In the genomic region with DNA sequence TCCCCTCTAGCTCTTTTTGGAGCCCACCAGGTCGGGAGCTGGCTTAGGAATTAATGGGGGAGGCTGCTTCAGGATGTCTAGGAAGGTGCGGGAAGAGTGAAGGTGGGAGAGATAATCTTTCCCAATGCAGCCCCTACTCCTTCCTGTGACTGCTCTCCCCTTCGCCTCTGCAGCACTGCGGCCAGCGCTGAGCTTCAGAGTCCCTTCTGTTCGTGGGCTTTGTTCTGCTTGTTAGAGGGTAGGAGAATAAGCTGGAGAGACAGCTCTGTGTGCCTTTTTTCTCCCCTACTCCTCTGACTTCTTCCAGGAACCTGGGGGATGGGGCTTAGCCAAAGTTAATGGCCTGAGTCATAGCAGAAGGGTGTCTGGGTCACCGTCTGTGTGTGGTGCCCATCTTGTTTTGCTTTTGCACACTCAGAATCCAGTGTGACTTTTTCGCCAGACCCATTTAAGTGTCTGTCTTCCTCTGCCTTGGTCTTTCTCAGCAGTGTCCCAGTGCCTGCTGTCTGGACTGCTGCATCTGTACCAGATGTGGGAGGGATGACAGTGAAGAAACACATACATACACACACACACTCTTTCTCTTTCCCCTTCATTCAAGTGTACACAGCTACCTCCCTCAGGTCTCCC, we compare ENCODE assay signal across 2 cellular contexts.
TF ChIP-seq lines count a peak whose summit lies in the region.

No MANE protein-coding gene starts in this region.

TF ChIP-seq in GM23338, 12 proteins besides CTCF, POLR2A, EP300 and RAD21 (continued from another document):
- TF ChIP-seq, protein P1, sequence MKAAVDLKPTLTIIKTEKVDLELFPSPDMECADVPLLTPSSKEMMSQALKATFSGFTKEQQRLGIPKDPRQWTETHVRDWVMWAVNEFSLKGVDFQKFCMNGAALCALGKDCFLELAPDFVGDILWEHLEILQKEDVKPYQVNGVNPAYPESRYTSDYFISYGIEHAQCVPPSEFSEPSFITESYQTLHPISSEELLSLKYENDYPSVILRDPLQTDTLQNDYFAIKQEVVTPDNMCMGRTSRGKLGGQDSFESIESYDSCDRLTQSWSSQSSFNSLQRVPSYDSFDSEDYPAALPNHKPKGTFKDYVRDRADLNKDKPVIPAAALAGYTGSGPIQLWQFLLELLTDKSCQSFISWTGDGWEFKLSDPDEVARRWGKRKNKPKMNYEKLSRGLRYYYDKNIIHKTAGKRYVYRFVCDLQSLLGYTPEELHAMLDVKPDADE (IDR thresholded peaks at IDR 0.05): no peak
- no peak for TF ChIP-seq STAT1 (IDR thresholded peaks at IDR 0.05; ENCODE audit: unreplicated experiment)
- TF ChIP-seq NANOG (IDR thresholded peaks at IDR 0.05; ENCODE audit: borderline replicate concordance): no peak

TF ChIP-seq in K562, 482 proteins besides CTCF, POLR2A, EP300 and RAD21 (continued from another document and continues in another):
- TF ChIP-seq, protein P2, sequence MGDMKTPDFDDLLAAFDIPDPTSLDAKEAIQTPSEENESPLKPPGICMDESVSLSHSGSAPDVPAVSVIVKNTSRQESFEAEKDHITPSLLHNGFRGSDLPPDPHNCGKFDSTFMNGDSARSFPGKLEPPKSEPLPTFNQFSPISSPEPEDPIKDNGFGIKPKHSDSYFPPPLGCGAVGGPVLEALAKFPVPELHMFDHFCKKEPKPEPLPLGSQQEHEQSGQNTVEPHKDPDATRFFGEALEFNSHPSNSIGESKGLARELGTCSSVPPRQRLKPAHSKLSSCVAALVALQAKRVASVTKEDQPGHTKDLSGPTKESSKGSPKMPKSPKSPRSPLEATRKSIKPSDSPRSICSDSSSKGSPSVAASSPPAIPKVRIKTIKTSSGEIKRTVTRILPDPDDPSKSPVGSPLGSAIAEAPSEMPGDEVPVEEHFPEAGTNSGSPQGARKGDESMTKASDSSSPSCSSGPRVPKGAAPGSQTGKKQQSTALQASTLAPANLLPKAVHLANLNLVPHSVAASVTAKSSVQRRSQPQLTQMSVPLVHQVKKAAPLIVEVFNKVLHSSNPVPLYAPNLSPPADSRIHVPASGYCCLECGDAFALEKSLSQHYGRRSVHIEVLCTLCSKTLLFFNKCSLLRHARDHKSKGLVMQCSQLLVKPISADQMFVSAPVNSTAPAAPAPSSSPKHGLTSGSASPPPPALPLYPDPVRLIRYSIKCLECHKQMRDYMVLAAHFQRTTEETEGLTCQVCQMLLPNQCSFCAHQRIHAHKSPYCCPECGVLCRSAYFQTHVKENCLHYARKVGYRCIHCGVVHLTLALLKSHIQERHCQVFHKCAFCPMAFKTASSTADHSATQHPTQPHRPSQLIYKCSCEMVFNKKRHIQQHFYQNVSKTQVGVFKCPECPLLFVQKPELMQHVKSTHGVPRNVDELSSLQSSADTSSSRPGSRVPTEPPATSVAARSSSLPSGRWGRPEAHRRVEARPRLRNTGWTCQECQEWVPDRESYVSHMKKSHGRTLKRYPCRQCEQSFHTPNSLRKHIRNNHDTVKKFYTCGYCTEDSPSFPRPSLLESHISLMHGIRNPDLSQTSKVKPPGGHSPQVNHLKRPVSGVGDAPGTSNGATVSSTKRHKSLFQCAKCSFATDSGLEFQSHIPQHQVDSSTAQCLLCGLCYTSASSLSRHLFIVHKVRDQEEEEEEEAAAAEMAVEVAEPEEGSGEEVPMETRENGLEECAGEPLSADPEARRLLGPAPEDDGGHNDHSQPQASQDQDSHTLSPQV (IDR thresholded peaks at IDR 0.05): peak; percentile 67
- TF ChIP-seq FOXK2 (conservative IDR thresholded peaks at IDR 0.05 in 1 of 2, IDR thresholded peaks at IDR 0.05 in 1 of 2; ENCODE audit: low read depth in 2 of 2): peak in 1 of 2 experiments; percentile 59; a peak in 2 of 4 replicates
- TF ChIP-seq, protein P3, sequence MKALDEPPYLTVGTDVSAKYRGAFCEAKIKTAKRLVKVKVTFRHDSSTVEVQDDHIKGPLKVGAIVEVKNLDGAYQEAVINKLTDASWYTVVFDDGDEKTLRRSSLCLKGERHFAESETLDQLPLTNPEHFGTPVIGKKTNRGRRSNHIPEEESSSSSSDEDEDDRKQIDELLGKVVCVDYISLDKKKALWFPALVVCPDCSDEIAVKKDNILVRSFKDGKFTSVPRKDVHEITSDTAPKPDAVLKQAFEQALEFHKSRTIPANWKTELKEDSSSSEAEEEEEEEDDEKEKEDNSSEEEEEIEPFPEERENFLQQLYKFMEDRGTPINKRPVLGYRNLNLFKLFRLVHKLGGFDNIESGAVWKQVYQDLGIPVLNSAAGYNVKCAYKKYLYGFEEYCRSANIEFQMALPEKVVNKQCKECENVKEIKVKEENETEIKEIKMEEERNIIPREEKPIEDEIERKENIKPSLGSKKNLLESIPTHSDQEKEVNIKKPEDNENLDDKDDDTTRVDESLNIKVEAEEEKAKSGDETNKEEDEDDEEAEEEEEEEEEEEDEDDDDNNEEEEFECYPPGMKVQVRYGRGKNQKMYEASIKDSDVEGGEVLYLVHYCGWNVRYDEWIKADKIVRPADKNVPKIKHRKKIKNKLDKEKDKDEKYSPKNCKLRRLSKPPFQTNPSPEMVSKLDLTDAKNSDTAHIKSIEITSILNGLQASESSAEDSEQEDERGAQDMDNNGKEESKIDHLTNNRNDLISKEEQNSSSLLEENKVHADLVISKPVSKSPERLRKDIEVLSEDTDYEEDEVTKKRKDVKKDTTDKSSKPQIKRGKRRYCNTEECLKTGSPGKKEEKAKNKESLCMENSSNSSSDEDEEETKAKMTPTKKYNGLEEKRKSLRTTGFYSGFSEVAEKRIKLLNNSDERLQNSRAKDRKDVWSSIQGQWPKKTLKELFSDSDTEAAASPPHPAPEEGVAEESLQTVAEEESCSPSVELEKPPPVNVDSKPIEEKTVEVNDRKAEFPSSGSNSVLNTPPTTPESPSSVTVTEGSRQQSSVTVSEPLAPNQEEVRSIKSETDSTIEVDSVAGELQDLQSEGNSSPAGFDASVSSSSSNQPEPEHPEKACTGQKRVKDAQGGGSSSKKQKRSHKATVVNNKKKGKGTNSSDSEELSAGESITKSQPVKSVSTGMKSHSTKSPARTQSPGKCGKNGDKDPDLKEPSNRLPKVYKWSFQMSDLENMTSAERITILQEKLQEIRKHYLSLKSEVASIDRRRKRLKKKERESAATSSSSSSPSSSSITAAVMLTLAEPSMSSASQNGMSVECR (CRISPR knock-in tag; IDR thresholded peaks at IDR 0.05): peak; percentile 48; the same call in 1 of the 2 replicates
- TF ChIP-seq, protein P4, sequence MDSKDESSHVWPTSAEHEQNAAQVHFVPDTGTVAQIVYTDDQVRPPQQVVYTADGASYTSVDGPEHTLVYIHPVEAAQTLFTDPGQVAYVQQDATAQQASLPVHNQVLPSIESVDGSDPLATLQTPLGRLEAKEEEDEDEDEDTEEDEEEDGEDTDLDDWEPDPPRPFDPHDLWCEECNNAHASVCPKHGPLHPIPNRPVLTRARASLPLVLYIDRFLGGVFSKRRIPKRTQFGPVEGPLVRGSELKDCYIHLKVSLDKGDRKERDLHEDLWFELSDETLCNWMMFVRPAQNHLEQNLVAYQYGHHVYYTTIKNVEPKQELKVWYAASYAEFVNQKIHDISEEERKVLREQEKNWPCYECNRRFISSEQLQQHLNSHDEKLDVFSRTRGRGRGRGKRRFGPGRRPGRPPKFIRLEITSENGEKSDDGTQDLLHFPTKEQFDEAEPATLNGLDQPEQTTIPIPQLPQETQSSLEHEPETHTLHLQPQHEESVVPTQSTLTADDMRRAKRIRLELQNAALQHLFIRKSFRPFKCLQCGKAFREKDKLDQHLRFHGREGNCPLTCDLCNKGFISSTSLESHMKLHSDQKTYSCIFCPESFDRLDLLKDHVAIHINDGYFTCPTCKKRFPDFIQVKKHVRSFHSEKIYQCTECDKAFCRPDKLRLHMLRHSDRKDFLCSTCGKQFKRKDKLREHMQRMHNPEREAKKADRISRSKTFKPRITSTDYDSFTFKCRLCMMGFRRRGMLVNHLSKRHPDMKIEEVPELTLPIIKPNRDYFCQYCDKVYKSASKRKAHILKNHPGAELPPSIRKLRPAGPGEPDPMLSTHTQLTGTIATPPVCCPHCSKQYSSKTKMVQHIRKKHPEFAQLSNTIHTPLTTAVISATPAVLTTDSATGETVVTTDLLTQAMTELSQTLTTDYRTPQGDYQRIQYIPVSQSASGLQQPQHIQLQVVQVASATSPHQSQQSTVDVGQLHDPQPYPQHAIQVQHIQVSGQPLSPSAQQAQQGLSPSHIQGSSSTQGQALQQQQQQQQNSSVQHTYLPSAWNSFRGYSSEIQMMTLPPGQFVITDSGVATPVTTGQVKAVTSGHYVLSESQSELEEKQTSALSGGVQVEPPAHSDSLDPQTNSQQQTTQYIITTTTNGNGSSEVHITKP (IDR thresholded peaks at IDR 0.05; ENCODE audit: partially characterized antibody): peak; percentile 56
- TF ChIP-seq, protein P5, sequence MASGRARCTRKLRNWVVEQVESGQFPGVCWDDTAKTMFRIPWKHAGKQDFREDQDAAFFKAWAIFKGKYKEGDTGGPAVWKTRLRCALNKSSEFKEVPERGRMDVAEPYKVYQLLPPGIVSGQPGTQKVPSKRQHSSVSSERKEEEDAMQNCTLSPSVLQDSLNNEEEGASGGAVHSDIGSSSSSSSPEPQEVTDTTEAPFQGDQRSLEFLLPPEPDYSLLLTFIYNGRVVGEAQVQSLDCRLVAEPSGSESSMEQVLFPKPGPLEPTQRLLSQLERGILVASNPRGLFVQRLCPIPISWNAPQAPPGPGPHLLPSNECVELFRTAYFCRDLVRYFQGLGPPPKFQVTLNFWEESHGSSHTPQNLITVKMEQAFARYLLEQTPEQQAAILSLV (tag; IDR thresholded peaks at IDR 0.05): 0 out of 2 replicates have a peak, but pooled peaks have one; percentile 4
- peak; percentile 50 for TF ChIP-seq NFE2 (IDR thresholded peaks at IDR 0.05; ENCODE audit: low read depth)
- no peak for TF ChIP-seq ZFP30 (CRISPR knock-in tag; IDR thresholded peaks at IDR 0.05; ENCODE audit: borderline replicate concordance)
- TF ChIP-seq NCOA6 (IDR thresholded peaks at IDR 0.05): no peak
- 0 out of 4 replicates have a peak, but pooled peaks of 1 of the 2 experiments have one; percentile 2 for TF ChIP-seq NRF1 (conservative IDR thresholded peaks at IDR 0.05 in 1 of 2, IDR thresholded peaks at IDR 0.05 in 1 of 2)
- TF ChIP-seq, protein P6, sequence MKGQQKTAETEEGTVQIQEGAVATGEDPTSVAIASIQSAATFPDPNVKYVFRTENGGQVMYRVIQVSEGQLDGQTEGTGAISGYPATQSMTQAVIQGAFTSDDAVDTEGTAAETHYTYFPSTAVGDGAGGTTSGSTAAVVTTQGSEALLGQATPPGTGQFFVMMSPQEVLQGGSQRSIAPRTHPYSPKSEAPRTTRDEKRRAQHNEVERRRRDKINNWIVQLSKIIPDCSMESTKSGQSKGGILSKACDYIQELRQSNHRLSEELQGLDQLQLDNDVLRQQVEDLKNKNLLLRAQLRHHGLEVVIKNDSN (CRISPR knock-in tag; IDR thresholded peaks at IDR 0.05): peak; percentile 38; the same call in 1 of the 2 replicates
- TF ChIP-seq, protein P7, sequence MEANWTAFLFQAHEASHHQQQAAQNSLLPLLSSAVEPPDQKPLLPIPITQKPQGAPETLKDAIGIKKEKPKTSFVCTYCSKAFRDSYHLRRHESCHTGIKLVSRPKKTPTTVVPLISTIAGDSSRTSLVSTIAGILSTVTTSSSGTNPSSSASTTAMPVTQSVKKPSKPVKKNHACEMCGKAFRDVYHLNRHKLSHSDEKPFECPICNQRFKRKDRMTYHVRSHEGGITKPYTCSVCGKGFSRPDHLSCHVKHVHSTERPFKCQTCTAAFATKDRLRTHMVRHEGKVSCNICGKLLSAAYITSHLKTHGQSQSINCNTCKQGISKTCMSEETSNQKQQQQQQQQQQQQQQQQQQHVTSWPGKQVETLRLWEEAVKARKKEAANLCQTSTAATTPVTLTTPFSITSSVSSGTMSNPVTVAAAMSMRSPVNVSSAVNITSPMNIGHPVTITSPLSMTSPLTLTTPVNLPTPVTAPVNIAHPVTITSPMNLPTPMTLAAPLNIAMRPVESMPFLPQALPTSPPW (CRISPR knock-in tag; IDR thresholded peaks at IDR 0.05): peak; percentile 52
- TF ChIP-seq ZBTB1 (CRISPR knock-in tag; IDR thresholded peaks at IDR 0.05; ENCODE audit: borderline replicate concordance, low read depth): 0 out of 2 replicates have a peak, but pooled peaks have one; percentile 25
- TF ChIP-seq CREB1 (IDR thresholded peaks at IDR 0.05): no peak
- TF ChIP-seq CREB1 (CRISPR knock-in tag; IDR thresholded peaks at IDR 0.05): peak; percentile 33; the same call in 1 of the 2 replicates
- TF ChIP-seq TGIF2 (CRISPR knock-in tag; IDR thresholded peaks at IDR 0.05): no peak
- peak; percentile 6 for TF ChIP-seq TAF9B (IDR thresholded peaks at IDR 0.05; ENCODE audit: partially characterized antibody)
- TF ChIP-seq KDM5B (IDR thresholded peaks at IDR 0.05; ENCODE audit: insufficient replicate concordance, low read depth, low read length): peak; percentile 21
- no peak for TF ChIP-seq POLR3G (IDR thresholded peaks at IDR 0.05; ENCODE audit: extremely low read depth, insufficient read length, insufficient replicate concordance)
- TF ChIP-seq HDGF (IDR thresholded peaks at IDR 0.05): no peak
- peak in 2 of 3 experiments; percentile 38 to 76 for TF ChIP-seq YY1 (IDR thresholded peaks at IDR 0.05; ENCODE audit: borderline replicate concordance in 1 of 3, control insufficient read depth in 1 of 3, extremely low read depth in 1 of 3, insufficient read depth in 3 of 3, insufficient read length in 1 of 3, insufficient replicate concordance in 2 of 3, low read depth in 1 of 3, low read length in 2 of 3)
- TF ChIP-seq, protein P8, sequence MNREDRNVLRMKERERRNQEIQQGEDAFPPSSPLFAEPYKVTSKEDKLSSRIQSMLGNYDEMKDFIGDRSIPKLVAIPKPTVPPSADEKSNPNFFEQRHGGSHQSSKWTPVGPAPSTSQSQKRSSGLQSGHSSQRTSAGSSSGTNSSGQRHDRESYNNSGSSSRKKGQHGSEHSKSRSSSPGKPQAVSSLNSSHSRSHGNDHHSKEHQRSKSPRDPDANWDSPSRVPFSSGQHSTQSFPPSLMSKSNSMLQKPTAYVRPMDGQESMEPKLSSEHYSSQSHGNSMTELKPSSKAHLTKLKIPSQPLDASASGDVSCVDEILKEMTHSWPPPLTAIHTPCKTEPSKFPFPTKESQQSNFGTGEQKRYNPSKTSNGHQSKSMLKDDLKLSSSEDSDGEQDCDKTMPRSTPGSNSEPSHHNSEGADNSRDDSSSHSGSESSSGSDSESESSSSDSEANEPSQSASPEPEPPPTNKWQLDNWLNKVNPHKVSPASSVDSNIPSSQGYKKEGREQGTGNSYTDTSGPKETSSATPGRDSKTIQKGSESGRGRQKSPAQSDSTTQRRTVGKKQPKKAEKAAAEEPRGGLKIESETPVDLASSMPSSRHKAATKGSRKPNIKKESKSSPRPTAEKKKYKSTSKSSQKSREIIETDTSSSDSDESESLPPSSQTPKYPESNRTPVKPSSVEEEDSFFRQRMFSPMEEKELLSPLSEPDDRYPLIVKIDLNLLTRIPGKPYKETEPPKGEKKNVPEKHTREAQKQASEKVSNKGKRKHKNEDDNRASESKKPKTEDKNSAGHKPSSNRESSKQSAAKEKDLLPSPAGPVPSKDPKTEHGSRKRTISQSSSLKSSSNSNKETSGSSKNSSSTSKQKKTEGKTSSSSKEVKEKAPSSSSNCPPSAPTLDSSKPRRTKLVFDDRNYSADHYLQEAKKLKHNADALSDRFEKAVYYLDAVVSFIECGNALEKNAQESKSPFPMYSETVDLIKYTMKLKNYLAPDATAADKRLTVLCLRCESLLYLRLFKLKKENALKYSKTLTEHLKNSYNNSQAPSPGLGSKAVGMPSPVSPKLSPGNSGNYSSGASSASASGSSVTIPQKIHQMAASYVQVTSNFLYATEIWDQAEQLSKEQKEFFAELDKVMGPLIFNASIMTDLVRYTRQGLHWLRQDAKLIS (CRISPR knock-in tag; IDR thresholded peaks at IDR 0.05): 0 out of 2 replicates have a peak, but pooled peaks have one; percentile 39
- no peak for TF ChIP-seq JUN (IDR thresholded peaks at IDR 0.05; ENCODE audit: borderline replicate concordance, low read depth, low read length)
- peak; percentile 57; the same call in 1 of the 2 replicates for TF ChIP-seq JUN (CRISPR knock-in tag; IDR thresholded peaks at IDR 0.05; ENCODE audit: borderline replicate concordance)
- TF ChIP-seq GATAD2B (IDR thresholded peaks at IDR 0.05; ENCODE audit: borderline replicate concordance): no peak
- TF ChIP-seq ZNF583 (CRISPR knock-in tag; IDR thresholded peaks at IDR 0.05): no peak
- peak; percentile 75; the same call in 1 of the 2 replicates for TF ChIP-seq NFRKB (IDR thresholded peaks at IDR 0.05; ENCODE audit: low read depth)
- peak; percentile 53; the same call in 1 of the 2 replicates for TF ChIP-seq DMBX1 (CRISPR knock-in tag; IDR thresholded peaks at IDR 0.05; ENCODE audit: borderline replicate concordance)
